In the genomic region with DNA sequence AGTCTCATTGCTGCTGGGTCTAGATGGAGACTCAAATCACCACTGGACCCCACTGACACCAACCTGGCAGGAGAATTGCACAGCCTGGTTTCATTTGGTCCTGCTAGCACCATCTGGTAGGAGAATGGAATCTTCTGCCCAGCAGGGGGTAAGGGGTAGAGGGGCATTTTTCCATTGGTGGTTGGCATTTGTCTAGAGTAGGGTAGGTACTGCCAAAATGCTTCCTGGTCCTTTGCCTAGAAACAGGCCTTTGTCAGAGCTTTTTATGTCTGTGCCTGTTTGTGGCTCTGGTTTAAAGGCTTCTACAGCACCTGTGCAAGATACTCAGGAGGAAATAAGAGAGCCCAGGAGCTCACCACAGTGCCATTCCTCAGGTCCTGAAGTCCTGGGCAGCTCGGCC, we compare ENCODE assay signal across 28 cellular contexts.
DNase-seq lines count a peak whose midpoint lies in the region; ATAC-seq and TF ChIP-seq lines count a peak whose summit lies in the region.
"Had no signal": no experiment of that assay in that cellular context is flagged by ENCODE, and none has a peak within 500 bp of the region (broad histone marks: within the 10 kb centered on the region; RNA-seq: fewer than 3 reads in every experiment).

No MANE protein-coding gene starts in this region.

- 96% methylated on average over 1 of the region's 1 CpG for WGBS in lung, 2 donors

- no peaks in the 10 kb centered on the region for H3K36me3 ChIP-seq in lung (ENCODE audit: control insufficient read depth in 2 of 2, insufficient read depth in 2 of 2, low read length in 2 of 2)
- H3K36me3 ChIP-seq in effector memory CD4-positive, alpha-beta T cell (ENCODE audit: control insufficient read depth, insufficient read depth, low read length): no peaks in the 10 kb centered on the region
- H3K36me3 ChIP-seq: ovary, thoracic aorta had no signal

- no peaks in the 10 kb centered on the region for H3K4me1 Mint-ChIP-seq in stimulated activated memory B cell treated with anti-CD40 and anti-IgM and Interleukin-4, amounts not matched to agents 10 μg/mL and 1 μg/mL and 100 μg/mL, for 72 hours
- H3K4me1 Mint-ChIP-seq: activated CD4-positive, alpha-beta T cell treated with anti-CD3 and anti-CD28 coated beads, Interleukin-2, amount 10 ng/mL, durations not matched to agents 24 days and 14 days; stimulated activated naive B cell treated with anti-CD40 and anti-IgM and Interleukin-4, amounts not matched to agents 10 μg/mL and 1 μg/mL and 100 μg/mL, for 72 hours had no signal

- no peaks in the 10 kb centered on the region for H3K9me3 ChIP-seq in lung (ENCODE audit: control insufficient read depth in 2 of 2, insufficient read depth in 1 of 2, low read length in 1 of 2)
- no peaks in the 10 kb centered on the region for H3K9me3 ChIP-seq in effector memory CD4-positive, alpha-beta T cell (ENCODE audit: control insufficient read depth, low read length)
- H3K9me3 ChIP-seq: mucosa of descending colon, ovary, thoracic aorta had no signal

- DNase-seq in DMS 273 (lab: John Stamatoyannopoulos, UW; ENCODE audit: unreplicated experiment) (peak; percentile 10), DMS 273 treated with DMSO at 0.1 percent for 48 hours (lab: John Stamatoyannopoulos, UW) (no peak), coronary artery (ENCODE audit: low spot score) (no peak), lung (ENCODE audit: low spot score) (no peak), foreskin melanocyte (no peak)
- no peak for DNase-seq in effector memory CD4-positive, alpha-beta T cell
- DNase-seq: activated CD4-positive, alpha-beta T cell treated with anti-CD3 and anti-CD28 coated beads, Interleukin-2, amount 10 ng/mL, durations not matched to agents 24 days and 14 days; activated naive CD4-positive, alpha-beta T cell; activated T-cell treated with anti-CD3 and anti-CD28 coated beads, Interleukin-2, amount 50 U/mL, for 24 hours; CD4-positive, alpha-beta T cell; effector CD4-positive, alpha-beta T cell; EL; erythroblast; NCI-H1092 treated with DMSO at 0.1 percent for 48 hours; NCI-H187; stimulated activated CD4-positive, alpha-beta T cell treated with anti-CD3 and anti-CD28 coated beads, Interleukin-4, amount 100 ng/mL, for 24 hours; stimulated activated naive B cell treated with anti-CD40 and anti-IgM and Interleukin-4, amounts not matched to agents 10 μg/mL and 1 μg/mL and 100 μg/mL, for 72 hours; SW 1271; T1000 had no signal

- no peak overlapping the region for H3K4me3 Mint-ChIP-seq in stimulated activated memory B cell treated with anti-CD40 and anti-IgM and Interleukin-4, amounts not matched to agents 10 μg/mL and 1 μg/mL and 100 μg/mL, for 72 hours
- H3K4me3 Mint-ChIP-seq: activated CD4-positive, alpha-beta T cell treated with anti-CD3 and anti-CD28 coated beads, Interleukin-2, amount 10 ng/mL, durations not matched to agents 24 days and 14 days; activated T-cell treated with anti-CD3 and anti-CD28 coated beads, Interleukin-2, amount 50 U/mL, for 24 hours; CD4-positive, alpha-beta T cell; nephron; stimulated activated naive B cell treated with anti-CD40 and anti-IgM and Interleukin-4, amounts not matched to agents 10 μg/mL and 1 μg/mL and 100 μg/mL, for 72 hours had no signal

- H3K36me3 Mint-ChIP-seq in stimulated activated memory B cell treated with anti-CD40 and anti-IgM and Interleukin-4, amounts not matched to agents 10 μg/mL and 1 μg/mL and 100 μg/mL, for 72 hours: no peaks in the 10 kb centered on the region
- H3K36me3 Mint-ChIP-seq: stimulated activated naive B cell treated with anti-CD40 and anti-IgM and Interleukin-4, amounts not matched to agents 10 μg/mL and 1 μg/mL and 100 μg/mL, for 72 hours had no signal

- H3K4me3 ChIP-seq in coronary artery (peak overlapping the region; percentile 31), lung (no peak overlapping the region)
- H3K4me3 ChIP-seq in effector memory CD4-positive, alpha-beta T cell (ENCODE audit: insufficient read depth, low read depth, low read length, poor library complexity, severe bottlenecking): no peak overlapping the region
- H3K4me3 ChIP-seq: mucosa of descending colon, ovary, thoracic aorta had no signal

- ATAC-seq in lung (ENCODE audit: insufficient read depth, low FRiP score) (no peak), GM21825 (IDR thresholded peaks at IDR 0.05; ENCODE audit: unreplicated experiment) (no peak)
- ATAC-seq in stimulated activated memory B cell treated with anti-CD40 and anti-IgM and Interleukin-4, amounts not matched to agents 10 μg/mL and 1 μg/mL and 100 μg/mL, for 72 hours: peak; percentile 5
- ATAC-seq: Panc1; stimulated activated naive B cell treated with anti-CD40 and anti-IgM and Interleukin-4, amounts not matched to agents 10 μg/mL and 1 μg/mL and 100 μg/mL, for 72 hours had no signal

- TF ChIP-seq CTCF in coronary artery (IDR thresholded peaks at IDR 0.05) (no peak), lung (IDR thresholded peaks at IDR 0.05; ENCODE audit: control extremely low read depth, extremely low read depth) (no peak)

- H3K27ac Mint-ChIP-seq in stimulated activated memory B cell treated with anti-CD40 and anti-IgM and Interleukin-4, amounts not matched to agents 10 μg/mL and 1 μg/mL and 100 μg/mL, for 72 hours: no peak overlapping the region
- H3K27ac Mint-ChIP-seq: activated CD4-positive, alpha-beta T cell treated with anti-CD3 and anti-CD28 coated beads, Interleukin-2, amount 10 ng/mL, durations not matched to agents 24 days and 14 days; activated T-cell treated with anti-CD3 and anti-CD28 coated beads, Interleukin-2, amount 50 U/mL, for 24 hours; CD4-positive, alpha-beta T cell; nephron; stimulated activated naive B cell treated with anti-CD40 and anti-IgM and Interleukin-4, amounts not matched to agents 10 μg/mL and 1 μg/mL and 100 μg/mL, for 72 hours had no signal

- H3K27ac ChIP-seq in coronary artery (peak overlapping the region in 1 of 2 donors; percentile 81), lung (ENCODE audit: low read depth in 1 of 2, low read length in 1 of 2) (peak overlapping the region; percentile 26 to 65)
- no peak overlapping the region for H3K27ac ChIP-seq in effector memory CD4-positive, alpha-beta T cell (ENCODE audit: insufficient read depth, low read length, poor library complexity, severe bottlenecking)
- H3K27ac ChIP-seq: 22Rv1, foreskin keratinocyte, ovary, thoracic aorta had no signal

- no peaks in the 10 kb centered on the region for H3K27me3 Mint-ChIP-seq in stimulated activated memory B cell treated with anti-CD40 and anti-IgM and Interleukin-4, amounts not matched to agents 10 μg/mL and 1 μg/mL and 100 μg/mL, for 72 hours
- H3K27me3 Mint-ChIP-seq: activated CD4-positive, alpha-beta T cell treated with anti-CD3 and anti-CD28 coated beads, Interleukin-2, amount 10 ng/mL, durations not matched to agents 24 days and 14 days; CD4-positive, alpha-beta T cell; stimulated activated naive B cell treated with anti-CD40 and anti-IgM and Interleukin-4, amounts not matched to agents 10 μg/mL and 1 μg/mL and 100 μg/mL, for 72 hours had no signal

- H3K27me3 ChIP-seq in lung (ENCODE audit: control insufficient read depth, insufficient read depth): no peaks in the 10 kb centered on the region
- H3K27me3 ChIP-seq in effector memory CD4-positive, alpha-beta T cell (replicated peaks; ENCODE audit: control insufficient read depth, insufficient read depth, low read length, poor library complexity, severe bottlenecking): no peaks in the 10 kb centered on the region
- H3K27me3 ChIP-seq: ovary had no signal

- H3K9me3 Mint-ChIP-seq in stimulated activated memory B cell treated with anti-CD40 and anti-IgM and Interleukin-4, amounts not matched to agents 10 μg/mL and 1 μg/mL and 100 μg/mL, for 72 hours: no peaks in the 10 kb centered on the region
- H3K9me3 Mint-ChIP-seq: activated CD4-positive, alpha-beta T cell treated with anti-CD3 and anti-CD28 coated beads, Interleukin-2, amount 10 ng/mL, durations not matched to agents 24 days and 14 days; activated T-cell treated with anti-CD3 and anti-CD28 coated beads, Interleukin-2, amount 50 U/mL, for 24 hours; CD4-positive, alpha-beta T cell; nephron; stimulated activated naive B cell treated with anti-CD40 and anti-IgM and Interleukin-4, amounts not matched to agents 10 μg/mL and 1 μg/mL and 100 μg/mL, for 72 hours had no signal

- H3K4me1 ChIP-seq in lung (ENCODE audit: control insufficient read depth in 2 of 2, insufficient read depth in 2 of 2, low read length in 2 of 2): peaks cover 2 to 4% of the 10 kb centered on the region in 2 donors
- H3K4me1 ChIP-seq in effector memory CD4-positive, alpha-beta T cell (ENCODE audit: control insufficient read depth, insufficient read depth, low read length, poor library complexity, severe bottlenecking): no peaks in the 10 kb centered on the region
- H3K4me1 ChIP-seq: foreskin keratinocyte had no signal
